ENCODE assay signal across 17 cellular contexts in the genomic region with DNA sequence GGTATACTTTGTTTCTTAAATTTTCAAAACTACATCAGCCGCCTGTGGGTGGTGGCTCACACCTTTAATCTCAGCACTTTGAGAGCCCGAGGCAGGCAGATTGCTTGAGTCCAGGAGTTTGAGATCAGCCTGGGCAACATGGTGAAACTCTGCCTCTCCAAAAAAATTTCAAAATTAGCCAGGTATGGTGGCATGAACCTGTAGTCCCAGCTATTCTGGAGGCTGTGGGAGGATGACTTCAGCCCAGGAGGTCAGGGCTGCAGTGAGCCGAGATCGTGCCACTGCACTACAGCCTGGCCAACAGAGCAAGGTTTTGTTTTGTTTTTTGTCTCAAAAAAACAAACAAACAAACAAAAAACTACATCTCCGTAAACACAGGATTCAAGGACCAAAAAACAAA. TPM values are rescaled to one million over a fixed set of nuclear protein-coding genes. Genes with fewer than 3 reads are reported as not detected.
A peak's percentile ranks its signal among the peaks of the same experiment; 100 is the strongest.
DNase-seq lines count a peak whose midpoint lies in the region; ATAC-seq, FAIRE-seq and TF ChIP-seq lines count a peak whose summit lies in the region.
"Had no signal": no experiment of that assay in that cellular context is flagged by ENCODE, and none has a peak within 500 bp of the region (broad histone marks: within the 10 kb centered on the region; RNA-seq: fewer than 3 reads in every experiment).

No MANE protein-coding gene starts in this region.

- RAD21 ChIA-PET in GM12878 (lab: Charles Lee; ENCODE audit: unreplicated experiment): interaction anchor here (0.8 to 10.4 kb wide), 12 partner anchors 8 to 210 kb away, joined by 3 to 139 read pairs (median 6); partner anchors contain the start of gene PTAFR

- intact Hi-C loops in HepG2 (cut with micrococcal nuclease; ENCODE audit: unreplicated experiment): no loop called here
- intact Hi-C loops in right lobe of liver (cut with DNase I): no loop called here
- intact Hi-C loops in GM12878 (cut with micrococcal nuclease; ENCODE audit: unreplicated experiment): loop anchor here (5.0 kb wide), 1 partner anchor 228 kb away; no protein-coding TSS in a partner anchor

- BruUV-seq in HepG2 (replicated peaks; lab: Mats Ljungman, UMichigan): no TSS peak
- BruUV-seq in GM12878 (replicated peaks; lab: Mats Ljungman, UMichigan): no TSS peak

- H3K4me3 Mint-ChIP-seq in stimulated activated memory B cell treated with anti-CD40 and anti-IgM and Interleukin-4, amounts not matched to agents 10 μg/mL and 1 μg/mL and 100 μg/mL, for 72 hours: peak overlapping the region; percentile 55
- H3K4me3 Mint-ChIP-seq: CD14-positive monocyte, H9 had no signal

- H3K27ac Mint-ChIP-seq in stimulated activated memory B cell treated with anti-CD40 and anti-IgM and Interleukin-4, amounts not matched to agents 10 μg/mL and 1 μg/mL and 100 μg/mL, for 72 hours: peak overlapping the region; percentile 39
- H3K27ac Mint-ChIP-seq: CD14-positive monocyte had no signal

- H3K27me3 Mint-ChIP-seq in stimulated activated memory B cell treated with anti-CD40 and anti-IgM and Interleukin-4, amounts not matched to agents 10 μg/mL and 1 μg/mL and 100 μg/mL, for 72 hours: no peaks in the 10 kb centered on the region

- SMC1A ChIA-PET in GM12878 (lab: Charles Lee; ENCODE audit: uncharacterized antibody, unreplicated experiment): interaction anchor here (0.8 to 14.0 kb wide), 16 partner anchors 8 to 497 kb away, joined by 3 to 445 read pairs (median 6); no protein-coding TSS in a partner anchor

- H3K9ac ChIP-seq in HepG2 (ENCODE audit: insufficient read depth, low read depth, low read length): no peak overlapping the region
- H3K9ac ChIP-seq in Loucy (ENCODE audit: low read depth, low read length, poor library complexity, severe bottlenecking): peak overlapping the region; percentile 91
- peak overlapping the region; percentile 42; the same call in 1 of the 2 replicates for H3K9ac ChIP-seq in GM12878 (ENCODE audit: control insufficient read depth, insufficient read depth, low read length)
- H3K9ac ChIP-seq: SK-N-SH had no signal

- no peak for DNase-seq in HepG2 (ENCODE audit: low spot score)
- DNase-seq in right lobe of liver: no peak
- no peak for DNase-seq in GM12878 (ENCODE audit: low read depth, low spot score)
- no peak for DNase-seq in GM13976 (ENCODE audit: low spot score)
- no peak for DNase-seq in T1000 (lab: John Stamatoyannopoulos, UW)
- DNase-seq: Caco-2, H9, NCI-H1436, NCI-H2081, NCI-H524, SK-N-SH had no signal

- WGBS in HepG2 (ENCODE audit: low lambda C conversion rate): 82% methylated on average over 5 of the region's 5 CpGs
- 83% methylated on average over 5 of the region's 5 CpGs for whole genome bisulfite sequencing in right lobe of liver (ENCODE audit: insufficient coverage, low coverage, low lambda C conversion rate, missing lambda C conversion rate)
- 12% methylated on average over 5 of the region's 5 CpGs for WGBS in GM12878 (ENCODE audit: insufficient coverage, insufficient replicate concordance, low lambda C conversion rate, missing lambda C conversion rate)

- H3K4me1 Mint-ChIP-seq in stimulated activated memory B cell treated with anti-CD40 and anti-IgM and Interleukin-4, amounts not matched to agents 10 μg/mL and 1 μg/mL and 100 μg/mL, for 72 hours: peaks cover 35% of the 10 kb centered on the region

- CTCF ChIA-PET in HepG2 (lab: Yijun Ruan, JAX; ENCODE audit: low intra/inter-chr PET ratio, low total read pairs) (no interaction called here), GM12878 (lab: Yijun Ruan, JAX) (interaction anchor here (0.8 to 10.2 kb wide), 15 partner anchors 8 to 145 kb away, joined by 3 to 317 read pairs (median 5); no protein-coding TSS in a partner anchor)

- H2AFZ ChIP-seq in HepG2 (ENCODE audit: low read length) (no peak overlapping the region), Loucy (ENCODE audit: low read length) (no peak overlapping the region), GM12878 (ENCODE audit: control insufficient read depth, low read depth, low read length) (no peak overlapping the region)

- H3K27me3 ChIP-seq in HepG2 (ENCODE audit: control insufficient read depth in 1 of 2, insufficient read depth in 2 of 2, low read length in 2 of 2) (no peaks in the 10 kb centered on the region; a peak in 1 of 5 replicates), right lobe of liver (no peaks in the 10 kb centered on the region), Loucy (ENCODE audit: insufficient read depth, low read length, poor library complexity, severe bottlenecking) (no peaks in the 10 kb centered on the region), GM12878 (replicated peaks in 1 of 2; ENCODE audit: control insufficient read depth in 2 of 2, insufficient read depth in 2 of 2, low read length in 1 of 2) (no peaks in the 10 kb centered on the region)

- H3K79me2 ChIP-seq in HepG2 (ENCODE audit: insufficient read depth, low read length) (peaks cover 66% of the 10 kb centered on the region), Loucy (ENCODE audit: insufficient read depth, low read length) (peaks cover 73% of the 10 kb centered on the region), GM12878 (ENCODE audit: control insufficient read depth, insufficient read depth, low read length) (peaks cover 72% of the 10 kb centered on the region)

- H3K36me3 ChIP-seq in HepG2 (replicated peaks in 1 of 2; ENCODE audit: control insufficient read depth in 1 of 2, insufficient read depth in 2 of 2, low read length in 2 of 2): no peaks in the 10 kb centered on the region; a peak in 1 of 5 replicates
- no peaks in the 10 kb centered on the region for H3K36me3 ChIP-seq in right lobe of liver
- no peaks in the 10 kb centered on the region for H3K36me3 ChIP-seq in Loucy (ENCODE audit: insufficient read depth, low read length)
- H3K36me3 ChIP-seq in GM12878 (ENCODE audit: control insufficient read depth in 2 of 2, insufficient read depth in 2 of 2, low read length in 1 of 2): peaks cover 0 to 1% of the 10 kb centered on the region in 2 experiments; a peak in 3 of 4 replicates

- POLR2A ChIA-PET in HepG2 (lab: Yijun Ruan, JAX) (no interaction called here), GM12878 (lab: Charles Lee) (interaction anchor here (0.6 to 6.4 kb wide), 5 partner anchors 8 to 150 kb away, joined by 3 to 60 read pairs (median 5); no protein-coding TSS in a partner anchor)

- peaks cover 4% of the 10 kb centered on the region for H3K36me3 Mint-ChIP-seq in stimulated activated memory B cell treated with anti-CD40 and anti-IgM and Interleukin-4, amounts not matched to agents 10 μg/mL and 1 μg/mL and 100 μg/mL, for 72 hours

- ATAC-seq in HepG2 (no peak), right lobe of liver (no peak), GM12878 (no peak), GM21390 (IDR thresholded peaks at IDR 0.05; ENCODE audit: unreplicated experiment) (no peak)
- ATAC-seq in stimulated activated memory B cell treated with anti-CD40 and anti-IgM and Interleukin-4, amounts not matched to agents 10 μg/mL and 1 μg/mL and 100 μg/mL, for 72 hours: no peak
- ATAC-seq: Right ventricle myocardium inferior had no signal

- TF ChIP-seq EP300 in HepG2 (IDR thresholded peaks at IDR 0.05; ENCODE audit: low read depth in 2 of 2, low read length in 2 of 2) (no peak), HepG2 (CRISPR knock-in tag; IDR thresholded peaks at IDR 0.05; ENCODE audit: borderline replicate concordance) (no peak), GM12878 (IDR thresholded peaks at IDR 0.05; ENCODE audit: borderline replicate concordance in 1 of 2, control insufficient read depth in 1 of 2, low read depth in 2 of 2, low read length in 2 of 2) (no peak)

- H4K20me1 ChIP-seq in HepG2 (ENCODE audit: insufficient read depth, low read length) (peaks cover 3% of the 10 kb centered on the region; the same call in 1 of the 2 replicates), Loucy (ENCODE audit: insufficient read depth, low read length, poor library complexity, severe bottlenecking) (peaks cover 34% of the 10 kb centered on the region), GM12878 (ENCODE audit: control insufficient read depth, insufficient read depth) (no peaks in the 10 kb centered on the region)

- H3K4me2 ChIP-seq in HepG2 (ENCODE audit: low read depth, low read length): 0 out of 2 replicates have a peak overlapping the region, but pooled peaks have one; percentile 2
- peak overlapping the region; percentile 92 for H3K4me2 ChIP-seq in Loucy (ENCODE audit: low read depth, low read length, poor library complexity, severe bottlenecking)
- peak overlapping the region; percentile 56; the same call in 1 of the 2 replicates for H3K4me2 ChIP-seq in GM12878 (ENCODE audit: control insufficient read depth, insufficient read depth)

- TF ChIP-seq POLR2A in HepG2 (IDR thresholded peaks at IDR 0.05; ENCODE audit: insufficient read depth in 1 of 2, low read depth in 2 of 2, low read length in 2 of 2) (no peak), right lobe of liver (IDR thresholded peaks at IDR 0.05) (no peak), GM12878 (IDR thresholded peaks at IDR 0.05; ENCODE audit: low read depth, low read length) (no peak)

- no peaks in the 10 kb centered on the region for H3F3A ChIP-seq in Loucy (ENCODE audit: low read depth)

- H3K9me3 Mint-ChIP-seq in stimulated activated memory B cell treated with anti-CD40 and anti-IgM and Interleukin-4, amounts not matched to agents 10 μg/mL and 1 μg/mL and 100 μg/mL, for 72 hours: no peaks in the 10 kb centered on the region
- H3K9me3 Mint-ChIP-seq: CD14-positive monocyte, H9 had no signal

- in situ Hi-C loops in HepG2 (cut with HindIII; ENCODE audit: extremely low pct_ligation_motif_present, low pct_unique_long_range_greater_than_20kb): loop anchor here (25.0 kb wide), 1 partner anchor 277 kb away; the partner anchor contains the start of gene PHACTR4
- in situ Hi-C loops in GM12878 (cut with MboI): loop anchor here (5.0 kb wide), 1 partner anchor 223 kb away; no protein-coding TSS in a partner anchor
- in situ Hi-C loops in GM13976 (cut with MboI; ENCODE audit: low sequenced_read_pairs, unreplicated experiment): no loop called here

- H3K27ac ChIP-seq in HepG2 (ENCODE audit: extremely low read length, insufficient read depth, low read length) (no peak overlapping the region), right lobe of liver (no peak overlapping the region), GM12878 (ENCODE audit: control insufficient read depth, insufficient read depth) (no peak overlapping the region)

- no peaks in the 10 kb centered on the region for H3K9me2 ChIP-seq in Loucy (replicated peaks; ENCODE audit: low read depth, low read length)
- H3K9me2 ChIP-seq: SK-N-SH had no signal

- H3K4me1 ChIP-seq in HepG2 (ENCODE audit: insufficient read depth, low read length) (peaks cover 40% of the 10 kb centered on the region), right lobe of liver (peaks cover 0 to 20% (median 7%) of the 10 kb centered on the region in 4 donors), Loucy (ENCODE audit: insufficient read depth, low read length, poor library complexity, severe bottlenecking) (peaks cover 45% of the 10 kb centered on the region), GM12878 (ENCODE audit: control insufficient read depth, insufficient read depth, low read length) (peaks cover 19% of the 10 kb centered on the region)

- no peaks in the 10 kb centered on the region for H3K9me3 ChIP-seq in HepG2 (ENCODE audit: low read length)
- H3K9me3 ChIP-seq in right lobe of liver: no peaks in the 10 kb centered on the region
- no peaks in the 10 kb centered on the region for H3K9me3 ChIP-seq in Loucy (ENCODE audit: insufficient read depth, low read depth, low read length)
- no peaks in the 10 kb centered on the region for H3K9me3 ChIP-seq in GM12878 (replicated peaks; ENCODE audit: control insufficient read depth, insufficient read depth, low read length)
- H3K9me3 ChIP-seq: Caco-2, SK-N-SH had no signal

- H3K4me3 ChIP-seq in HepG2 (replicated peaks in 1 of 3; ENCODE audit: insufficient read depth in 1 of 3, low read depth in 2 of 3, low read length in 3 of 3) (no peak overlapping the region), right lobe of liver (no peak overlapping the region), Loucy (ENCODE audit: low read length, poor library complexity, severe bottlenecking) (peak overlapping the region; percentile 95), GM12878 (peak overlapping the region; percentile 60; the same call in 1 of the 2 replicates)

- no peak for FAIRE-seq in HepG2 (lab: Jason Lieb, UNC)
- FAIRE-seq in GM12878 (lab: Jason Lieb, UNC): no peak
- FAIRE-seq: A204.1 had no signal

- no peak for TF ChIP-seq CTCF in HepG2 (CRISPR knock-in tag; IDR thresholded peaks at IDR 0.05)
- TF ChIP-seq CTCF in right lobe of liver (IDR thresholded peaks at IDR 0.05): no peak
- TF ChIP-seq CTCF in Loucy (conservative IDR thresholded peaks at IDR 0.05; ENCODE audit: low read length): no peak
- TF ChIP-seq CTCF in GM12878 (IDR thresholded peaks at IDR 0.05 in 2 of 3, conservative IDR thresholded peaks at IDR 0.05 in 1 of 3; ENCODE audit: control insufficient read depth in 2 of 3, extremely low read depth in 1 of 3, insufficient read depth in 1 of 3, low read depth in 3 of 3, low read length in 3 of 3): no peak
- no peak for TF ChIP-seq CTCF in GM13976 (IDR thresholded peaks at IDR 0.05; ENCODE audit: borderline replicate concordance, control extremely low read depth, extremely low read depth, insufficient read depth, missing control alignments)

- no peak for TF ChIP-seq RAD21 in HepG2 (CRISPR knock-in tag; IDR thresholded peaks at IDR 0.05)
- no peak for TF ChIP-seq RAD21 in GM12878 (IDR thresholded peaks at IDR 0.05; ENCODE audit: insufficient read depth, low read depth, low read length)

RNA-seq across cellular contexts. Expression of gene EYA3, which starts 3.3 kb away (rescaled TPM):
- total RNA-seq in HepG2 (2016; rRNA removed; fragmentation: Illumina TruSeq; extraction: Trizol) (19.7 and 26.3 TPM in 2 replicates), right lobe of liver (10 to 100 TPM in 1 of 6 experiments, 1 to 10 TPM in 5; 6.6 to 10.2 (median 7.3) TPM), GM12878 (2014; rRNA removed) (18.3 and 19.0 TPM in 2 replicates), GM12878 (2014; rRNA removed; fragmentation: Illumina TruSeq; extraction: Trizol) (28.1 and 28.2 TPM in 2 replicates), GM12878 (2021) (28.5 and 29.6 TPM in 2 replicates)
- total RNA-seq in HepG2 (2016; cell fraction: cytosol; rRNA removed; fragmentation: Illumina TruSeq; extraction: Trizol; ENCODE audit: low read depth): 9.5 and 9.6 TPM in 2 replicates
- 17.2 and 24.4 TPM in 2 replicates for total RNA-seq in HepG2 (2016; cell fraction: insoluble cytoplasmic fraction; rRNA removed; fragmentation: Illumina TruSeq; extraction: Trizol)
- total RNA-seq in HepG2 (2016; cell fraction: membrane; rRNA removed; fragmentation: Illumina TruSeq; extraction: Trizol): 7.9 and 8.4 TPM in 2 replicates
- 15.7 and 18.2 TPM in 2 replicates for total RNA-seq in HepG2 (2016; cell fraction: nucleus; rRNA removed; fragmentation: Illumina TruSeq; extraction: Trizol)
- polyA plus RNA-seq in HepG2 (2011; rRNA removed) (12.2 and 13.9 TPM in 2 replicates), GM12878 (2011; rRNA removed) (46.6 and 48.9 TPM in 2 replicates), GM12878 (2014; fragmentation: Illumina TruSeq; extraction: Trizol) (28.1 and 33.0 TPM in 2 replicates), GM12878 (2014; fragmentation: Nextera tagmentation; extraction: Ambion mirVana) (10 to 100 TPM; 13.0 to 15.6 TPM), GM12878 (2014; rRNA removed) (19.8 and 20.1 TPM in 2 replicates), GM12878 (2016; fragmentation: Nextera tagmentation; extraction: Ambion mirVana) (10 to 100 TPM; 22.6 to 24.2 TPM)
- 5.6 and 7.2 TPM in 2 replicates for polyA plus RNA-seq in HepG2 (2011; cell fraction: cytosol; rRNA removed)
- polyA plus RNA-seq in HepG2 (2011; cell fraction: nucleus; rRNA removed): 7.5 and 7.6 TPM in 2 replicates
- polyA plus RNA-seq in HepG2 (2012): 7.5 and 7.9 TPM in 2 replicates
- 0.67 and 1.0 TPM in 2 replicates for polyA plus RNA-seq in HepG2 (2016; cell fraction: cytosol; fragmentation: Illumina TruSeq; extraction: Trizol; ENCODE audit: low read depth)
- polyA plus RNA-seq in HepG2 (2016; cell fraction: insoluble cytoplasmic fraction; fragmentation: Illumina TruSeq; extraction: Trizol; ENCODE audit: low read depth): 11.7 and 12.0 TPM in 2 replicates
- polyA plus RNA-seq in HepG2 (2016; cell fraction: membrane; fragmentation: Illumina TruSeq; extraction: Trizol; ENCODE audit: low read depth): 1.4 and 1.6 TPM in 2 replicates
- polyA plus RNA-seq in HepG2 (2016; cell fraction: nucleus; fragmentation: Illumina TruSeq; extraction: Trizol; ENCODE audit: insufficient read depth, low read depth): 16.9 and 17.5 TPM in 2 replicates
- 26.2 and 75.0 TPM in 2 replicates for polyA minus RNA-seq in HepG2 (2011; rRNA and poly(A)+ RNA removed; ENCODE audit: low replicate concordance)
- 11.7 and 13.3 TPM in 2 replicates for polyA minus RNA-seq in HepG2 (2011; cell fraction: cytosol; rRNA and poly(A)+ RNA removed)
- polyA minus RNA-seq in HepG2 (2011; cell fraction: nucleus; rRNA and poly(A)+ RNA removed): 20.0 and 20.3 TPM in 2 replicates
- 62.1 and 81.3 TPM in 2 replicates for total RNA-seq in GM12878 (2013; cell fraction: nucleolus; rRNA removed)
- 8.9 TPM for polyA plus RNA-seq in GM12878 (2011; ENCODE audit: low read depth)
- 24.4 and 27.3 TPM in 2 replicates for polyA plus RNA-seq in GM12878 (2011; cell fraction: cytosol; rRNA removed)
- 26.8 and 29.1 TPM in 2 replicates for polyA plus RNA-seq in GM12878 (2011; cell fraction: nucleus; rRNA removed)
- 12.3 and 13.9 TPM in 2 replicates for polyA plus RNA-seq in GM12878 (2012)
- polyA minus RNA-seq in GM12878 (2011; rRNA and poly(A)+ RNA removed): 62.8 and 90.9 TPM in 2 replicates
- 14.4 and 18.8 TPM in 2 replicates for polyA minus RNA-seq in GM12878 (2011; cell fraction: cytosol; rRNA and poly(A)+ RNA removed)
- polyA minus RNA-seq in GM12878 (2011; cell fraction: nucleus; rRNA and poly(A)+ RNA removed): 27.7 and 28.5 TPM in 2 replicates

Comparison
In these comparisons a context has a peak if more than half of its experiments do, and no peak if none do; other contexts are left out.
1. H3K4me2 ChIP-seq: peak in every context shown above with its lines; median percentile 92 in Loucy; 56 in GM12878; 2 in HepG2.
2. H3K4me3 ChIP-seq: peak in Loucy (single experiment) and GM12878 (single experiment); none in HepG2 (0 of 3) and right lobe of liver (0 of 3).
3. Of the 75 proteins assayed by ChIP-seq in both HepG2 and GM12878: peak only in HepG2: none; only in GM12878: NBN; in both: none; in neither: 74.